In genomic region chr3:3636815-3637214, GRCh38 we compare ENCODE assay signal across 14 cellular contexts.
A peak's percentile ranks its signal among the peaks of the same experiment; 100 is the strongest.
DNase-seq lines count a peak whose midpoint lies in the region; ATAC-seq and TF ChIP-seq lines count a peak whose summit lies in the region.
"Had no signal": no experiment of that assay in that cellular context is flagged by ENCODE, and none has a peak within 500 bp of the region (broad histone marks: within the 10 kb centered on the region; RNA-seq: fewer than 3 reads in every experiment).

No MANE protein-coding gene starts in this region.

- H3K27me3 Mint-ChIP-seq in type B pancreatic cell (no peaks in the 10 kb centered on the region), WTC11 (ENCODE audit: low read depth) (peaks cover 2% of the 10 kb centered on the region; the same call in 1 of the 2 replicates)
- H3K27me3 Mint-ChIP-seq: CD8-positive, alpha-beta memory T cell had no signal

- H3K9me3 Mint-ChIP-seq in type B pancreatic cell (no peaks in the 10 kb centered on the region), WTC11 (peaks cover 56% of the 10 kb centered on the region)

- ATAC-seq in WTC11, result no peak
- ATAC-seq: HepG2 had no signal

- in situ Hi-C loops in T47D (cut with HindIII; ENCODE audit: low pct_unique_long_range_greater_than_20kb, low sequenced_read_pairs), result no loop called here

- H3K36me3 Mint-ChIP-seq in type B pancreatic cell (no peaks in the 10 kb centered on the region), WTC11 (peaks cover 13% of the 10 kb centered on the region)

- TF ChIP-seq CTCF in type B pancreatic cell (conservative IDR thresholded peaks at IDR 0.05), result no peak
- no peak for TF ChIP-seq CTCF in WTC11 (IDR thresholded peaks at IDR 0.05)

- POLR2A ChIA-PET in WTC11 (lab: Charles Lee), result no interaction called here

- peak; percentile 17 for DNase-seq in M059J (ENCODE audit: low read depth)
- DNase-seq in T47D (ENCODE audit: low read depth in 1 of 2, low spot score in 1 of 2), result peak; percentile 42 to 94
- DNase-seq in fibroblast of the conjunctiva (ENCODE audit: low read depth), result peak; percentile 13
- DNase-seq in type B pancreatic cell (ENCODE audit: extremely low spot score, unreplicated experiment), result no peak
- DNase-seq in WTC11 (ENCODE audit: low spot score), result no peak
- no peak for DNase-seq in epidermal melanocyte (ENCODE audit: insufficient read length, low spot score)
- DNase-seq in occipital lobe (lab: John Stamatoyannopoulos, UW), result no peak
- DNase-seq: CD8-positive, alpha-beta memory T cell; NCI-H1417 treated with DMSO at 0.1 percent for 48 hours; NCI-H2029; NCI-H2171 treated with DMSO at 0.1 percent for 48 hours; NCI-H510A treated with DMSO at 0.1 percent for 48 hours; RPMI8226 had no signal

- CTCF ChIA-PET in WTC11 (lab: Charles Lee), result no interaction called here

- H3K27ac Mint-ChIP-seq in type B pancreatic cell (no peak overlapping the region), WTC11 (no peak overlapping the region)
- H3K27ac Mint-ChIP-seq: CD8-positive, alpha-beta memory T cell had no signal

- peaks cover 6% of the 10 kb centered on the region for H3K4me1 Mint-ChIP-seq in type B pancreatic cell (ENCODE audit: unreplicated experiment)
- H3K4me1 Mint-ChIP-seq in WTC11, result no peaks in the 10 kb centered on the region
- H3K4me1 Mint-ChIP-seq: CD8-positive, alpha-beta memory T cell had no signal

- H3K4me3 Mint-ChIP-seq in type B pancreatic cell, result peak overlapping the region; percentile 8
- no peak overlapping the region for H3K4me3 Mint-ChIP-seq in WTC11
- H3K4me3 Mint-ChIP-seq: CD8-positive, alpha-beta memory T cell had no signal

TF ChIP-seq in WTC11, 78 proteins besides CTCF, POLR2A, EP300 and RAD21 (continues in another document):
- TF ChIP-seq ZNF416 (CRISPR knock-in tag; IDR thresholded peaks at IDR 0.05) (no peak), NFE2L1 (CRISPR knock-in tag; IDR thresholded peaks at IDR 0.05) (no peak), OVOL2 (CRISPR knock-in tag; IDR thresholded peaks at IDR 0.05; ENCODE audit: borderline replicate concordance) (no peak), PRDM15 (CRISPR knock-in tag; IDR thresholded peaks at IDR 0.05) (no peak), AR (CRISPR knock-in tag; IDR thresholded peaks at IDR 0.05) (no peak), HMGXB4 (CRISPR knock-in tag; IDR thresholded peaks at IDR 0.05) (no peak), SMAD3 (CRISPR knock-in tag; IDR thresholded peaks at IDR 0.05; ENCODE audit: borderline replicate concordance) (no peak), AFF4 (CRISPR knock-in tag; IDR thresholded peaks at IDR 0.05; ENCODE audit: borderline replicate concordance) (no peak), E2F1 (CRISPR knock-in tag; IDR thresholded peaks at IDR 0.05) (no peak), NR2C2 (CRISPR knock-in tag; IDR thresholded peaks at IDR 0.05) (no peak), NFYB (CRISPR knock-in tag; conservative IDR thresholded peaks at IDR 0.05; ENCODE audit: low read depth) (no peak), GTF2I (CRISPR knock-in tag; conservative IDR thresholded peaks at IDR 0.05) (no peak), ETV6 (CRISPR knock-in tag; IDR thresholded peaks at IDR 0.05) (no peak)

Comparison
In these comparisons a context has a peak if more than half of its experiments do, and no peak if none do; other contexts are left out.
1. DNase-seq: peak in M059J (single experiment), T47D (2 of 2) and fibroblast of the conjunctiva (single experiment); none in type B pancreatic cell (single experiment), WTC11 (single experiment), epidermal melanocyte (single experiment) and occipital lobe (single experiment).